Comparison of ENCODE assay signal across 10 cellular contexts in genomic region chr1:152112101-152112884, GRCh38. TPM values are rescaled to one million over a fixed set of nuclear protein-coding genes. Genes with fewer than 3 reads are reported as not detected.
DNase-seq lines count a peak whose midpoint lies in the region; ATAC-seq lines count a peak whose summit lies in the region.
"Had no signal": no experiment of that assay in that cellular context is flagged by ENCODE, and none has a peak within 500 bp of the region (broad histone marks: within the 10 kb centered on the region; RNA-seq: fewer than 3 reads in every experiment).

No MANE protein-coding gene starts in this region.

- no peaks in the 10 kb centered on the region for H3K36me3 ChIP-seq in skeletal muscle satellite cell (ENCODE audit: insufficient read depth, low read length)

- no peak overlapping the region for H3K4me3 Mint-ChIP-seq in stimulated activated memory B cell treated with anti-CD40 and anti-IgM and Interleukin-4, amounts not matched to agents 10 μg/mL and 1 μg/mL and 100 μg/mL, for 72 hours
- H3K4me3 Mint-ChIP-seq: neural crest cell had no signal

- no peaks in the 10 kb centered on the region for H3K4me1 Mint-ChIP-seq in stimulated activated memory B cell treated with anti-CD40 and anti-IgM and Interleukin-4, amounts not matched to agents 10 μg/mL and 1 μg/mL and 100 μg/mL, for 72 hours
- H3K4me1 Mint-ChIP-seq: neural crest cell had no signal

- no peak for ATAC-seq in stimulated activated memory B cell treated with anti-CD40 and anti-IgM and Interleukin-4, amounts not matched to agents 10 μg/mL and 1 μg/mL and 100 μg/mL, for 72 hours

- peaks cover 49% of the 10 kb centered on the region for H3K4me1 ChIP-seq in skeletal muscle satellite cell (ENCODE audit: control insufficient read depth, insufficient read depth, low read length)

- H3K4me2 ChIP-seq in skeletal muscle satellite cell (ENCODE audit: low read length) = peak overlapping the region; percentile 84

- no peaks in the 10 kb centered on the region for H3K36me3 Mint-ChIP-seq in stimulated activated memory B cell treated with anti-CD40 and anti-IgM and Interleukin-4, amounts not matched to agents 10 μg/mL and 1 μg/mL and 100 μg/mL, for 72 hours

- no peaks in the 10 kb centered on the region for H3K9me3 Mint-ChIP-seq in stimulated activated memory B cell treated with anti-CD40 and anti-IgM and Interleukin-4, amounts not matched to agents 10 μg/mL and 1 μg/mL and 100 μg/mL, for 72 hours
- H3K9me3 Mint-ChIP-seq: neural crest cell had no signal

- DNase-seq in NOMO-1 treated with DMSO at 0.1 percent for 48 hours (lab: John Stamatoyannopoulos, UW; ENCODE audit: unreplicated experiment) (peak; percentile 16), NOMO-1 treated with dmso at 0.1 percent for 144 hours (lab: John Stamatoyannopoulos, UW; ENCODE audit: unreplicated experiment) (no peak), NCI-H1105 treated with DMSO at 0.1 percent for 48 hours (lab: John Stamatoyannopoulos, UW) (peak; percentile 15), fibroblast of gingiva (ENCODE audit: low read depth) (peak; percentile 6), G401 (ENCODE audit: low spot score) (no peak), NCI-H226 (no peak)
- DNase-seq: activated gamma-delta T cell treated with Interleukin-2 at 50 U/mL for 16 hours had no signal

- H3K9me3 ChIP-seq in skeletal muscle satellite cell (replicated peaks; ENCODE audit: low read length) = peaks cover 6% of the 10 kb centered on the region

- H3K9ac ChIP-seq in skeletal muscle satellite cell (ENCODE audit: low read depth, low read length) = no peak overlapping the region

- in situ Hi-C loops in G401 (cut with HindIII; ENCODE audit: low sequenced_read_pairs) = no loop called here

- no peak overlapping the region for H3K27ac Mint-ChIP-seq in stimulated activated memory B cell treated with anti-CD40 and anti-IgM and Interleukin-4, amounts not matched to agents 10 μg/mL and 1 μg/mL and 100 μg/mL, for 72 hours

- peaks cover 87% of the 10 kb centered on the region for H3K27me3 ChIP-seq in skeletal muscle satellite cell (ENCODE audit: control insufficient read depth, insufficient read depth, low read length)

- peaks cover 10% of the 10 kb centered on the region for H3K27me3 Mint-ChIP-seq in stimulated activated memory B cell treated with anti-CD40 and anti-IgM and Interleukin-4, amounts not matched to agents 10 μg/mL and 1 μg/mL and 100 μg/mL, for 72 hours

- peak overlapping the region; percentile 69 for H3K4me3 ChIP-seq in skeletal muscle satellite cell (ENCODE audit: low read length)

RNA-seq across cellular contexts. Expression of gene TCHH, which starts 3.0 kb away (rescaled TPM):
- total RNA-seq in skeletal muscle satellite cell (2012; rRNA removed) = not detected in 2 replicates
- not detected in 2 replicates for total RNA-seq in G401 (2014; rRNA removed; shearing (Covaris generic))
- total RNA-seq: neural crest cell had no signal

RNA-seq across cellular contexts. Expression of gene TCHHL1, which starts 23.4 kb away (rescaled TPM):
- not detected in 2 replicates for total RNA-seq in skeletal muscle satellite cell (2012; rRNA removed)
- not detected in 2 replicates for total RNA-seq in G401 (2014; rRNA removed; shearing (Covaris generic))
- total RNA-seq: neural crest cell had no signal

RNA-seq across cellular contexts. Expression of gene RPTN, which starts 46.7 kb away (rescaled TPM):
- total RNA-seq in skeletal muscle satellite cell (2012; rRNA removed) = not detected in 2 replicates
- total RNA-seq in G401 (2014; rRNA removed; shearing (Covaris generic)) = not detected in 2 replicates
- total RNA-seq: neural crest cell had no signal

Comparison
In these comparisons a context has a peak if more than half of its experiments do, and no peak if none do; other contexts are left out.
1. DNase-seq: peak in NOMO-1 treated with DMSO at 0.1 percent for 48 hours (single experiment), NCI-H1105 treated with DMSO at 0.1 percent for 48 hours (single experiment) and fibroblast of gingiva (single experiment); none in NOMO-1 treated with dmso at 0.1 percent for 144 hours (single experiment), G401 (single experiment) and NCI-H226 (single experiment).